ENCODE assay signal across 13 cellular contexts in the genomic region with DNA sequence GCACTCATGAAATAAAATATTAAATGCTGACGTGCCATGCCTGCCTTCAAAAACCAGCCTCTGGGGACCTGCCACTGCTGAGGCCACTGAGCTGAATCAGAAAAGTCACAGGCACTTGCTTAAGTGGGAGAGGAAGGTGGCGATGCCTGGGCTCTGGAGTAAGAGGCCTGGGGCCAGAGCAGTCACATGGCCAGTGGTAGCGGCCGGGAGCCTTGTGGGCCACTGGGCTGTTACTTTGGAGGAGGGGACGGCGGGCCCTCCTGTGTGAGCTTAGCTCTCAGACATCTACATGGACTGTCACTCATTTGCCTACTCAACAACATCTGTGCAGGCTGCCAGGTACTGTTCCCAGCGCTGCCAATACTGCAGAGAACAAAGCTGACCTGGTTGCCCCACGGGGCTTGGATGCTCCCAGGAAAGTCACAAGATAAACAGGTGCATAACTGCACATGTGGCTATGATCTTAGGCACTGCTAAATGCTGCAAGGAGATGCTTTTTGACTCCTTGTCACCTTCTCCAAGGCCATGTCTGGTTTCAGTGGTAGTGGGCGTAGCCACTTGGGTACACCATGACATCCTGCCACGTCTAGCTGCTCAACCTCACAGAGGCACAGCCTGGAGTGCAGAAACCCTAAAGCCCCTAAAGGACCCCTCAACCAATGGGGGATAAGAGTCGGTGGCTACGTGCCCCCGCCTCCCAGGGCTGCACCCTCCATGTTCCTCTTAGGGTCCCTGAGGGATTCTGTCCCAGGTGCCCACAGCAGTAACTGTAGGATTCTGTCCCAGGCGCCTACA. TPM values are rescaled to one million over a fixed set of nuclear protein-coding genes. Genes with fewer than 3 reads are reported as not detected.
DNase-seq lines count a peak whose midpoint lies in the region; ATAC-seq and TF ChIP-seq lines count a peak whose summit lies in the region.
"Had no signal": no experiment of that assay in that cellular context is flagged by ENCODE, and none has a peak within 500 bp of the region (broad histone marks: within the 10 kb centered on the region; RNA-seq: fewer than 3 reads in every experiment).

No MANE protein-coding gene starts in this region.

- peaks cover 76 to 97% (median 91%) of the 10 kb centered on the region in 4 donors for H3K4me1 Mint-ChIP-seq in CD4-positive, alpha-beta memory T cell
- peaks cover 94% of the 10 kb centered on the region for H3K4me1 Mint-ChIP-seq in activated naive CD8-positive, alpha-beta T cell (ENCODE audit: low read depth)

- no peaks in the 10 kb centered on the region for H4K20me1 ChIP-seq in OCI-LY1 (ENCODE audit: insufficient read depth, low read length)

- H3K9ac ChIP-seq in OCI-LY1 (ENCODE audit: low read length) = no peak overlapping the region; the same call in 1 of the 2 replicates

- H3K9me3 Mint-ChIP-seq in CD4-positive, alpha-beta memory T cell = peaks cover 0 to 2% (median 0%) of the 10 kb centered on the region in 8 donors
- no peaks in the 10 kb centered on the region for H3K9me3 Mint-ChIP-seq in activated naive CD8-positive, alpha-beta T cell (ENCODE audit: low read depth)

- H3K4me3 ChIP-seq in CD4-positive, alpha-beta memory T cell (ENCODE audit: low read length in 2 of 2) = peak overlapping the region in 1 of 2 donors; percentile 16
- H3K4me3 ChIP-seq in OCI-LY1 (ENCODE audit: low read depth, low read length, poor library complexity, severe bottlenecking) (no peak overlapping the region), neutrophil (ENCODE audit: low read depth in 1 of 2, low read length in 1 of 2) (peak overlapping the region; percentile 56 to 60), left ventricle myocardium inferior (no peak overlapping the region)
- H3K4me3 ChIP-seq: coronary artery, psoas muscle had no signal

- H3K36me3 ChIP-seq in CD4-positive, alpha-beta memory T cell (ENCODE audit: insufficient read depth, low read length) = peaks cover 5% of the 10 kb centered on the region
- H3K36me3 ChIP-seq in OCI-LY1 (ENCODE audit: insufficient read depth, low read length) = peaks cover 50% of the 10 kb centered on the region
- H3K36me3 ChIP-seq in neutrophil = peaks cover 47% of the 10 kb centered on the region
- H3K36me3 ChIP-seq in left ventricle myocardium inferior = no peaks in the 10 kb centered on the region

- H3K9me2 ChIP-seq in OCI-LY1 (ENCODE audit: low read depth, low read length) = no peaks in the 10 kb centered on the region

- H3K4me2 ChIP-seq in OCI-LY1 (ENCODE audit: low read length) = peak overlapping the region; percentile 31; the same call in 1 of the 2 replicates

- peaks cover 0 to 4% of the 10 kb centered on the region in 2 donors for H3K9me3 ChIP-seq in CD4-positive, alpha-beta memory T cell (ENCODE audit: control insufficient read depth in 1 of 2, low read length in 2 of 2)
- H3K9me3 ChIP-seq in OCI-LY1 (ENCODE audit: low read length) (no peaks in the 10 kb centered on the region), neutrophil (no peaks in the 10 kb centered on the region), left ventricle myocardium inferior (replicated peaks) (peaks cover 9% of the 10 kb centered on the region)
- H3K9me3 ChIP-seq: psoas muscle had no signal

- peaks cover 98% of the 10 kb centered on the region for H3K4me1 ChIP-seq in CD4-positive, alpha-beta memory T cell (ENCODE audit: insufficient read depth, low read length)
- H3K4me1 ChIP-seq in OCI-LY1 (ENCODE audit: insufficient read depth, low read length, severe bottlenecking) = peaks cover 97% of the 10 kb centered on the region
- H3K4me1 ChIP-seq in neutrophil (ENCODE audit: control insufficient read depth in 1 of 2, insufficient read depth in 1 of 2, low read depth in 1 of 2, low read length in 1 of 2) = peaks cover 97 to 100% of the 10 kb centered on the region in 2 experiments
- peaks cover 9% of the 10 kb centered on the region for H3K4me1 ChIP-seq in left ventricle myocardium inferior
- H3K4me1 ChIP-seq: psoas muscle had no signal

- peaks cover 27 to 44% of the 10 kb centered on the region in 2 donors for H3K36me3 Mint-ChIP-seq in CD4-positive, alpha-beta memory T cell
- peaks cover 12% of the 10 kb centered on the region for H3K36me3 Mint-ChIP-seq in activated naive CD8-positive, alpha-beta T cell

- peak overlapping the region; percentile 84 to 99 (median 92) for H3K27ac Mint-ChIP-seq in CD4-positive, alpha-beta memory T cell
- H3K27ac Mint-ChIP-seq in activated naive CD8-positive, alpha-beta T cell = peak overlapping the region; percentile 69

- no peaks in the 10 kb centered on the region for H3K27me3 ChIP-seq in CD4-positive, alpha-beta memory T cell (ENCODE audit: insufficient read depth, low read length)
- H3K27me3 ChIP-seq in OCI-LY1 (ENCODE audit: insufficient read depth, low read length) (no peaks in the 10 kb centered on the region), neutrophil (no peaks in the 10 kb centered on the region), left ventricle myocardium inferior (ENCODE audit: low read depth) (no peaks in the 10 kb centered on the region)

- H3F3A ChIP-seq in OCI-LY1 (ENCODE audit: insufficient read depth, low read length) = peaks cover 6% of the 10 kb centered on the region

- CTCF ChIA-PET in CD4-positive, alpha-beta memory T cell (lab: Charles Lee; ENCODE audit: partially characterized antibody) = interaction anchor here (1.0 to 3.2 kb wide), 7 partner anchors 9 to 133 kb away, joined by 3 to 12 read pairs (median 3); no protein-coding TSS in a partner anchor

- no peaks in the 10 kb centered on the region for H3K27me3 Mint-ChIP-seq in CD4-positive, alpha-beta memory T cell
- H3K27me3 Mint-ChIP-seq in activated naive CD8-positive, alpha-beta T cell = no peaks in the 10 kb centered on the region

- TF ChIP-seq CTCF in OCI-LY1 (IDR thresholded peaks at IDR 0.05; ENCODE audit: low read length) (no peak), neutrophil (IDR thresholded peaks at IDR 0.05) (no peak), left ventricle myocardium inferior (IDR thresholded peaks at IDR 0.05; ENCODE audit: borderline replicate concordance) (no peak)

- H3K27ac ChIP-seq in CD4-positive, alpha-beta memory T cell (ENCODE audit: low read depth, low read length) = peak overlapping the region; percentile 62
- peak overlapping the region; percentile 71 for H3K27ac ChIP-seq in OCI-LY1 (ENCODE audit: low read depth, low read length, poor library complexity, severe bottlenecking)
- H3K27ac ChIP-seq in neutrophil = peak overlapping the region; percentile 93
- no peak overlapping the region for H3K27ac ChIP-seq in left ventricle myocardium inferior (replicated peaks)
- H3K27ac ChIP-seq: psoas muscle had no signal

- ATAC-seq in HG03378 (IDR thresholded peaks at IDR 0.05; ENCODE audit: unreplicated experiment) (no peak), HG03097 (IDR thresholded peaks at IDR 0.05; ENCODE audit: low FRiP score, unreplicated experiment) (no peak)
- ATAC-seq: psoas muscle had no signal

- peak overlapping the region; percentile 64 to 84 (median 78) for H3K4me3 Mint-ChIP-seq in CD4-positive, alpha-beta memory T cell
- H3K4me3 Mint-ChIP-seq in activated naive CD8-positive, alpha-beta T cell = peak overlapping the region; percentile 40

- DNase-seq in CD4-positive, alpha-beta memory T cell = peak in 4 of 5 donors; percentile 47 to 62 (median 59)
- DNase-seq in HPDE6-E6E7 (ENCODE audit: extremely low spot score) (no peak), left ventricle myocardium inferior (no peak)
- DNase-seq: NCI-H1417; NCI-H748 treated with DMSO at 0.1 percent for 48 hours; psoas muscle; stimulated activated CD4-positive, alpha-beta T cell treated with anti-CD3 and anti-CD28 coated beads, Interleukin-4, amount 100 ng/mL, for 1 hour had no signal

- H2AFZ ChIP-seq in OCI-LY1 (ENCODE audit: low read length) = no peak overlapping the region

- POLR2A ChIA-PET in CD4-positive, alpha-beta memory T cell (lab: Charles Lee; ENCODE audit: partially characterized antibody) = interaction anchor here (0.6 to 16.3 kb wide), 7 partner anchors 8 to 490 kb away, joined by 3 to 530 read pairs (median 40); a partner anchor contains a TSS

- peaks cover 58% of the 10 kb centered on the region for H3K79me2 ChIP-seq in OCI-LY1 (ENCODE audit: insufficient read depth, low read length)

- intact Hi-C loops in CD4-positive, alpha-beta memory T cell (cut with micrococcal nuclease) = no loop called here
- intact Hi-C loops in left ventricle myocardium inferior (cut with micrococcal nuclease) = no loop called here

RNA-seq across cellular contexts. Expression of a gene that starts 11.6 kb away (rescaled TPM):
- 100 to 1,000 TPM; 181 to 186 TPM for total RNA-seq in CD4-positive, alpha-beta memory T cell
- polyA plus RNA-seq in CD4-positive, alpha-beta memory T cell = 100 to 1,000 TPM; 589 to 683 TPM
- total RNA-seq in left ventricle myocardium inferior = 13.3 TPM

RNA-seq across cellular contexts. Expression of a gene that starts 42.0 kb away (rescaled TPM):
- total RNA-seq in CD4-positive, alpha-beta memory T cell = 100 to 1,000 TPM; 131 to 149 TPM
- polyA plus RNA-seq in CD4-positive, alpha-beta memory T cell = 10 to 100 TPM; 28.2 to 43.0 TPM
- total RNA-seq in left ventricle myocardium inferior = 84.4 TPM

Comparison
In these comparisons a context has a peak if more than half of its experiments do, and no peak if none do; other contexts are left out.
1. DNase-seq: peak in CD4-positive, alpha-beta memory T cell (4 of 5); none in HPDE6-E6E7 (single experiment) and left ventricle myocardium inferior (single experiment).
2. H3K4me3 ChIP-seq: peak in neutrophil (2 of 2); none in OCI-LY1 (single experiment) and left ventricle myocardium inferior (single experiment).
3. RNA of a gene that starts 11.6 kb away (total RNA-seq): 181 to 186 TPM in CD4-positive, alpha-beta memory T cell; 13.3 TPM in left ventricle myocardium inferior (single experiment); every median in the first group is over 10 times any median in the second.